27 cellular contexts compared by ENCODE assay signal in the genomic region with DNA sequence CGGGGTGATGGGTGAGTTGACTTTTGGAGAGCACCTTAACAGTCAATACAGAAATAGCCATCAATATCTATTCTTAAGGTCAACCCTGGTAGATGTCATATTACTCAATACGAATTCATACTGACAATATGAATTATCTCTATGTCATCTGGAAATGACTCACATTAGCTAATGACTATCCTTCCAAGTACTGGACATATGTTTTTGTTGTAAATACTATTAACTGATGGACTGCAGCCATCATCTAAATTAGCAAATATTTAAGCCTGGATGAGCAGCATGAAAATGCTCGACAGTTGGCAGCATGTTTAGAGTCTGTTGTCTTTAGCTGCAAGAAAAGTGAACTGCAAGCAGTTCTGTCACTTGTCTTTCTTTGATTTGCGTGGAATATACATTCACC. TPM values are rescaled to one million over a fixed set of nuclear protein-coding genes. Genes with fewer than 3 reads are reported as not detected.
DNase-seq lines count a peak whose midpoint lies in the region; ATAC-seq and TF ChIP-seq lines count a peak whose summit lies in the region.
"Had no signal": no experiment of that assay in that cellular context is flagged by ENCODE, and none has a peak within 500 bp of the region (broad histone marks: within the 10 kb centered on the region; RNA-seq: fewer than 3 reads in every experiment).

No MANE protein-coding gene starts in this region.

- H3K36me3 ChIP-seq in mammary epithelial cell (ENCODE audit: insufficient read depth, low read length): no peaks in the 10 kb centered on the region
- no peaks in the 10 kb centered on the region for H3K36me3 ChIP-seq in PC-3 (ENCODE audit: low read depth, low read length)
- no peaks in the 10 kb centered on the region for H3K36me3 ChIP-seq in endocrine pancreas (ENCODE audit: control insufficient read depth, insufficient read depth, low read length)
- H3K36me3 ChIP-seq: ovary had no signal

- CTCF ChIA-PET in MCF 10A (lab: Yijun Ruan, JAX): interaction anchor here (1.3 kb wide), 1 partner anchor 20 kb away, joined by 5 read pairs; the partner anchor contains the start of gene ISOC1
- CTCF ChIA-PET in mammary epithelial cell (lab: Charles Lee; ENCODE audit: low non-redundant PET): no interaction called here
- CTCF ChIA-PET in PC-3 (lab: Charles Lee): no interaction called here

- H3K9me3 ChIP-seq in mammary epithelial cell (replicated peaks; ENCODE audit: insufficient read depth, low read length) (no peaks in the 10 kb centered on the region), PC-3 (ENCODE audit: low read length) (no peaks in the 10 kb centered on the region), endocrine pancreas (ENCODE audit: control insufficient read depth, low read length) (no peaks in the 10 kb centered on the region)
- H3K9me3 ChIP-seq: Caco-2, ovary had no signal

- 73% methylated on average over 4 of the region's 4 CpGs for WGBS in mammary epithelial cell (ENCODE audit: low coverage, missing lambda C conversion rate)

- no peak overlapping the region for H3K4me3 Mint-ChIP-seq in MCF 10A (ENCODE audit: unreplicated experiment)
- H3K4me3 Mint-ChIP-seq: activated CD4-positive, alpha-beta memory T cell treated with anti-CD3 and anti-CD28 coated beads for 36 hours; activated naive CD4-positive, alpha-beta T cell treated with anti-CD3 and anti-CD28 coated beads, Interleukin-2, amount 10 ng/mL, durations not matched to agents 7 days and 5 days; neural crest cell; stimulated activated memory B cell treated with anti-CD40 and anti-IgM and Interleukin-4, amounts not matched to agents 10 μg/mL and 1 μg/mL and 100 μg/mL, for 72 hours had no signal

- no peak overlapping the region for H3K27ac Mint-ChIP-seq in MCF 10A (ENCODE audit: low read depth, unreplicated experiment)
- H3K27ac Mint-ChIP-seq: activated CD4-positive, alpha-beta memory T cell treated with anti-CD3 and anti-CD28 coated beads for 36 hours; activated naive CD4-positive, alpha-beta T cell treated with anti-CD3 and anti-CD28 coated beads, Interleukin-2, amount 10 ng/mL, durations not matched to agents 7 days and 5 days; stimulated activated memory B cell treated with anti-CD40 and anti-IgM and Interleukin-4, amounts not matched to agents 10 μg/mL and 1 μg/mL and 100 μg/mL, for 72 hours had no signal

- no peaks in the 10 kb centered on the region; the same call in 1 of the 2 replicates for H3K9me2 ChIP-seq in PC-3 (replicated peaks; ENCODE audit: low read length)

- H3K27me3 Mint-ChIP-seq in MCF 10A (ENCODE audit: insufficient read depth, unreplicated experiment): peaks cover 48% of the 10 kb centered on the region
- H3K27me3 Mint-ChIP-seq: activated naive CD4-positive, alpha-beta T cell treated with anti-CD3 and anti-CD28 coated beads, Interleukin-2, amount 10 ng/mL, durations not matched to agents 7 days and 5 days; brain; stimulated activated memory B cell treated with anti-CD40 and anti-IgM and Interleukin-4, amounts not matched to agents 10 μg/mL and 1 μg/mL and 100 μg/mL, for 72 hours had no signal

- no peaks in the 10 kb centered on the region for H3K36me3 Mint-ChIP-seq in MCF 10A (ENCODE audit: insufficient read depth, unreplicated experiment)
- H3K36me3 Mint-ChIP-seq: activated CD4-positive, alpha-beta memory T cell treated with anti-CD3 and anti-CD28 coated beads for 36 hours; activated naive CD4-positive, alpha-beta T cell treated with anti-CD3 and anti-CD28 coated beads, Interleukin-2, amount 10 ng/mL, durations not matched to agents 7 days and 5 days; brain; stimulated activated memory B cell treated with anti-CD40 and anti-IgM and Interleukin-4, amounts not matched to agents 10 μg/mL and 1 μg/mL and 100 μg/mL, for 72 hours had no signal

- POLR2A ChIA-PET in MCF 10A (lab: Yijun Ruan, JAX) (interaction anchor here (0.7 to 0.8 kb wide), 2 partner anchors 17 to 131 kb away, joined by 3 read pairs; no protein-coding TSS in a partner anchor), PC-3 (lab: Charles Lee; ENCODE audit: unreplicated experiment) (no interaction called here)

- H3F3A ChIP-seq in PC-3 (ENCODE audit: low read length, unreplicated experiment): no peaks in the 10 kb centered on the region

- TF ChIP-seq CTCF in MCF 10A (IDR thresholded peaks at IDR 0.05; ENCODE audit: unreplicated experiment): no peak
- no peak for TF ChIP-seq CTCF in mammary epithelial cell (conservative IDR thresholded peaks at IDR 0.05 in 1 of 2, IDR thresholded peaks at IDR 0.05 in 1 of 2; ENCODE audit: extremely low read depth in 1 of 2, insufficient read depth in 1 of 2, low read depth in 1 of 2, low read length in 2 of 2)
- TF ChIP-seq CTCF in PC-3 (conservative IDR thresholded peaks at IDR 0.05; ENCODE audit: low read depth, low read length): no peak

- BruUV-seq in MCF 10A (replicated peaks; lab: Mats Ljungman, UMichigan): no TSS peak
- no TSS peak for BruUV-seq in mammary epithelial cell (replicated peaks; lab: Mats Ljungman, UMichigan)
- no TSS peak for BruUV-seq in PC-3 (replicated peaks; lab: Mats Ljungman, UMichigan)

- TF ChIP-seq POLR2A in GM18505 (IDR thresholded peaks at IDR 0.05; ENCODE audit: borderline replicate concordance, extremely low read depth, insufficient read depth, insufficient read length): no peak

- peak; percentile 22 for DNase-seq in MCF 10A (ENCODE audit: unreplicated experiment)
- DNase-seq in mammary epithelial cell: no peak
- peak; percentile 51 for DNase-seq in PC-3
- no peak for DNase-seq in retina
- DNase-seq: activated CD4-positive, alpha-beta memory T cell treated with anti-CD3 and anti-CD28 coated beads for 36 hours; activated CD4-positive, alpha-beta T cell treated with anti-CD3 and anti-CD28 coated beads for 1 hour; activated CD8-positive, alpha-beta memory T cell treated with anti-CD3 and anti-CD28 coated beads, Interleukin-2, amount 50 U/mL, for 48 hours; activated naive CD4-positive, alpha-beta T cell treated with anti-CD3 and anti-CD28 coated beads, Interleukin-2, amount 10 ng/mL, durations not matched to agents 7 days and 5 days; C1 segment of cervical spinal cord; Caco-2; DND-41; left ventricle myocardium superior; MV-4-11; NCI-H1436 treated with DMSO at 0.1 percent for 48 hours; NCI-H2107; ovary had no signal

- dilution Hi-C loops in mammary epithelial cell (cut with HindIII; ENCODE audit: low sequenced_read_pairs): no loop called here

- H3K27ac ChIP-seq in mammary epithelial cell (ENCODE audit: insufficient read depth, low read depth, low read length) (no peak overlapping the region), PC-3 (ENCODE audit: low read length) (no peak overlapping the region)
- H3K27ac ChIP-seq: 22Rv1, ovary, RWPE1, SK-N-MC, skin epidermis had no signal

- intact Hi-C loops in MCF 10A (cut with micrococcal nuclease): no loop called here
- intact Hi-C loops in mammary epithelial cell (cut with micrococcal nuclease): no loop called here
- intact Hi-C loops in PC-3 (cut with micrococcal nuclease): no loop called here

- H3K4me2 ChIP-seq in mammary epithelial cell (ENCODE audit: insufficient read depth, low read depth, low read length) (no peak overlapping the region), PC-3 (ENCODE audit: low read length) (no peak overlapping the region)

- H3K4me1 ChIP-seq in mammary epithelial cell (ENCODE audit: insufficient read depth, low read length) (no peaks in the 10 kb centered on the region), PC-3 (ENCODE audit: insufficient read depth, low read length) (peaks cover 7% of the 10 kb centered on the region; the same call in 1 of the 2 replicates), endocrine pancreas (ENCODE audit: control insufficient read depth, insufficient read depth, low read length) (peaks cover 12% of the 10 kb centered on the region)
- H3K4me1 ChIP-seq: Caco-2 had no signal

- H4K20me1 ChIP-seq in mammary epithelial cell (ENCODE audit: insufficient read depth, low read length): no peaks in the 10 kb centered on the region
- no peaks in the 10 kb centered on the region for H4K20me1 ChIP-seq in PC-3 (ENCODE audit: low read length)

- H3K4me3 ChIP-seq in mammary epithelial cell (replicated peaks in 1 of 3; ENCODE audit: insufficient read depth in 1 of 3, low read depth in 2 of 3, low read length in 3 of 3) (no peak overlapping the region), PC-3 (ENCODE audit: low read length) (no peak overlapping the region), endocrine pancreas (ENCODE audit: control insufficient read depth, insufficient read depth, low read length) (peak overlapping the region; percentile 22)
- H3K4me3 ChIP-seq: ovary, SK-N-MC, skin epidermis had no signal

- no peak overlapping the region for H2AFZ ChIP-seq in mammary epithelial cell (ENCODE audit: low read depth, low read length)
- H2AFZ ChIP-seq in PC-3 (ENCODE audit: low read length): no peak overlapping the region

- H3K27me3 ChIP-seq in mammary epithelial cell (ENCODE audit: insufficient read depth, low read length): no peaks in the 10 kb centered on the region
- peaks cover 18% of the 10 kb centered on the region; the same call in 1 of the 2 replicates for H3K27me3 ChIP-seq in PC-3 (ENCODE audit: low read length)
- H3K27me3 ChIP-seq in endocrine pancreas (ENCODE audit: control insufficient read depth, insufficient read depth, low read length): no peaks in the 10 kb centered on the region
- H3K27me3 ChIP-seq: ovary had no signal

- H3K9ac ChIP-seq in mammary epithelial cell (ENCODE audit: insufficient read depth, low read length): no peak overlapping the region
- no peak overlapping the region for H3K9ac ChIP-seq in PC-3 (ENCODE audit: low read length)
- no peak overlapping the region for H3K9ac ChIP-seq in endocrine pancreas (ENCODE audit: control insufficient read depth, insufficient read depth, low read length)

- in situ Hi-C loops in mammary epithelial cell (cut with MboI; ENCODE audit: low sequenced_read_pairs in 2 of 2): no loop called here

- no peaks in the 10 kb centered on the region for H3K4me1 Mint-ChIP-seq in MCF 10A (ENCODE audit: insufficient read depth, unreplicated experiment)
- H3K4me1 Mint-ChIP-seq: activated naive CD4-positive, alpha-beta T cell treated with anti-CD3 and anti-CD28 coated beads, Interleukin-2, amount 10 ng/mL, durations not matched to agents 7 days and 5 days; neural crest cell; stimulated activated memory B cell treated with anti-CD40 and anti-IgM and Interleukin-4, amounts not matched to agents 10 μg/mL and 1 μg/mL and 100 μg/mL, for 72 hours had no signal

- H3K9me3 Mint-ChIP-seq in MCF 10A (ENCODE audit: unreplicated experiment): no peaks in the 10 kb centered on the region
- H3K9me3 Mint-ChIP-seq: activated CD4-positive, alpha-beta memory T cell treated with anti-CD3 and anti-CD28 coated beads for 36 hours; activated naive CD4-positive, alpha-beta T cell treated with anti-CD3 and anti-CD28 coated beads, Interleukin-2, amount 10 ng/mL, durations not matched to agents 7 days and 5 days; neural crest cell; stimulated activated memory B cell treated with anti-CD40 and anti-IgM and Interleukin-4, amounts not matched to agents 10 μg/mL and 1 μg/mL and 100 μg/mL, for 72 hours had no signal

- ATAC-seq in PC-3: peak; percentile 79
- ATAC-seq in GM18505 (IDR thresholded peaks at IDR 0.05; ENCODE audit: unreplicated experiment): no peak
- no peak for ATAC-seq in HG02642 (IDR thresholded peaks at IDR 0.05; ENCODE audit: poor library complexity, unreplicated experiment)
- no peak for ATAC-seq in GM18858 (IDR thresholded peaks at IDR 0.05; ENCODE audit: unreplicated experiment)
- ATAC-seq: left ventricle myocardium superior; stimulated activated memory B cell treated with anti-CD40 and anti-IgM and Interleukin-4, amounts not matched to agents 10 μg/mL and 1 μg/mL and 100 μg/mL, for 72 hours had no signal

- H3K79me2 ChIP-seq in mammary epithelial cell (ENCODE audit: insufficient read depth, low read length) (no peaks in the 10 kb centered on the region), PC-3 (ENCODE audit: low read length) (no peaks in the 10 kb centered on the region)

RNA-seq across cellular contexts. Expression of gene ISOC1, which starts 19.6 kb away (rescaled TPM):
- total RNA-seq in MCF 10A (2022): 11.2 and 12.8 TPM in 2 replicates
- total RNA-seq in mammary epithelial cell: 10 to 100 TPM; 15.6 to 19.7 TPM
- 14.5 TPM for polyA plus RNA-seq in mammary epithelial cell
- polyA minus RNA-seq in mammary epithelial cell: 3.5 TPM
- total RNA-seq in PC-3 (2014; rRNA removed): 24.3 and 27.3 TPM in 2 replicates

Comparison
In these comparisons a context has a peak if more than half of its experiments do, and no peak if none do; other contexts are left out.
1. DNase-seq: peak in MCF 10A (single experiment) and PC-3 (single experiment); none in mammary epithelial cell (single experiment) and retina (single experiment).